ENCODE assay signal across 1 cellular context in the genomic region with DNA sequence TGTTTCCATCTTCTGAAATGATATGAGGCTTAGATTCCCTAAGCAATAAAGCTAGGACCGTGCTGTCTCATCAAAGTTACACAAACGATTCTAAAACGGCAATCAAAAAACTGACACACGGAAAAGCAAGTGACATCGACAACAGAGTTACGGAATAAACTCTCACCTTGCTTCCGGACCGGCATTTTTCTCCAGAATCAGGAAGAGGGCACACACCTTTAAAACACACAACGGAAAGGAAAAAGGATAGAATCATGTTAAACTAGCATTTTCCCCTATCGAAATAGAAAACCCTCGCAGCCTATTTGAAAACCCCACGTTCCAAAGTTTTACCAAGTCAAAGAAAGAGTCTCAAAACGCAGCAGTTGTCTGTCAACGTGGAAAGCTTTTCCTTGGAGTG.
TF ChIP-seq lines count a peak whose summit lies in the region.

No MANE protein-coding gene starts in this region.

TF ChIP-seq in HEK293, 187 proteins besides CTCF, POLR2A, EP300 and RAD21 (continued from another document):
- TF ChIP-seq, protein P1, sequence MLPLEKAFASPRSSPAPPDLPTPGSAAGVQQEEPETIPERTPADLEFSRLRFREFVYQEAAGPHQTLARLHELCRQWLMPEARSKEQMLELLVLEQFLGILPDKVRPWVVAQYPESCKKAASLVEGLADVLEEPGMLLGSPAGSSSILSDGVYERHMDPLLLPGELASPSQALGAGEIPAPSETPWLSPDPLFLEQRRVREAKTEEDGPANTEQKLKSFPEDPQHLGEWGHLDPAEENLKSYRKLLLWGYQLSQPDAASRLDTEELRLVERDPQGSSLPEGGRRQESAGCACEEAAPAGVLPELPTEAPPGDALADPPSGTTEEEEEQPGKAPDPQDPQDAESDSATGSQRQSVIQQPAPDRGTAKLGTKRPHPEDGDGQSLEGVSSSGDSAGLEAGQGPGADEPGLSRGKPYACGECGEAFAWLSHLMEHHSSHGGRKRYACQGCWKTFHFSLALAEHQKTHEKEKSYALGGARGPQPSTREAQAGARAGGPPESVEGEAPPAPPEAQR (tag by site-specific recombination; IDR thresholded peaks at IDR 0.05): no peak
- no peak for TF ChIP-seq ZNF248 (tag by site-specific recombination; IDR thresholded peaks at IDR 0.05)
- no peak for TF ChIP-seq GLIS2 (tag by site-specific recombination; IDR thresholded peaks at IDR 0.05)
- peak; percentile 66 for TF ChIP-seq ZNF600 (tag by site-specific recombination; IDR thresholded peaks at IDR 0.05)
TF ChIP-seq in HEK293: peak in this region for 4.
